ENCODE assay signal across 8 cellular contexts in the genomic region with DNA sequence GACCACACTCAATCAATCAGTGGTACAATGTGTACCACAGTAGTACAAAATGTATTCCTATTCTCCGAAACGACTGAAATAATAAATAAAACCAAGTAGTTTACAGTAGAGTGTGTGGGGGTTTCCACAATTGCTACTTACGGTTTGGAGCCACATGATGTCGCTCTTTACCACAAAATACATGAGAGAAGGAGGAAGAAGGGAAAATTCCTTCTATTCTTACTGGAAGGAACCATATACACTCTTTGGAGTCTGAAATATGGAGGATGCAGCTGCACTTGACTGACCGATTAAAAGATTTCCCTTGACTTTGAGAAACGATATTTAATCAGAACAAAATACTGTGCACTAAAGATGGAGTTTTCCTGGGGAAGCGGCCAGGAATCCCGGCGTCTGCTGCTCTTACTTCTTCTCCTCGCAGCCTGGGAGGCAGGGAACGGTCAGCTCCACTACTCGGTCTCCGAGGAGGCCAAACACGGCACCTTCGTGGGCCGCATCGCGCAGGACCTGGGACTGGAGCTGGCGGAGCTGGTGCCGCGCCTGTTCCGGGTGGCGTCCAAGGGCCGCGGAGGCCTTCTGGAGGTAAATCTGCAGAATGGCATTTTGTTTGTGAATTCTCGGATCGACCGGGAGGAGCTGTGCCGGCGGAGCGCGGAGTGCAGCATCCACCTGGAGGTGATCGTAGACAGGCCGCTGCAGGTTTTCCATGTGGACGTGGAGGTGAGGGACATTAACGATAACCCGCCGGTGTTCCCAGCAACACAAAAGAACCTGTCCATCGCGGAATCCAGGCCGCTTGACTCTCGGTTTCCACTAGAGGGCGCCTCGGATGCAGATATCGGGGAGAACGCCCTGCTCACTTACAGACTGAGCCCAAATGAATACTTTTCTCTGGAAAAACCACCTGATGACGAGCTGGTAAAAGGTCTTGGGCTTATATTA. TPM values are rescaled to one million over a fixed set of nuclear protein-coding genes. Genes with fewer than 3 reads are reported as not detected.
A peak's percentile ranks its signal among the peaks of the same experiment; 100 is the strongest.
DNase-seq lines count a peak whose midpoint lies in the region; ATAC-seq, FAIRE-seq and TF ChIP-seq lines count a peak whose summit lies in the region.

Gene PCDHA4, plus strand, starts transcription at position 235 of the 942 bp plus-strand sequence.

- no peak within 1 kb of the TSS for H3K27ac ChIP-seq in HepG2 (ENCODE audit: extremely low read length, insufficient read depth, low read length)
- no peak within 1 kb of the TSS for H3K27ac ChIP-seq in right lobe of liver
- no peak within 1 kb of the TSS for H3K27ac ChIP-seq in VCaP
- H3K27ac ChIP-seq in iPS DF 6.9 (ENCODE audit: low read length): no peak within 1 kb of the TSS

- ATAC-seq in HepG2: peak; percentile 74
- ATAC-seq in right lobe of liver: no peak

- H3K9me3 ChIP-seq in HepG2 (ENCODE audit: low read length) (peaks cover 24% of the 10 kb centered on the region), right lobe of liver (peaks cover 0 to 10% (median 0%) of the 10 kb centered on the region in 4 donors), iPS DF 6.9 (ENCODE audit: control insufficient read depth, insufficient read depth, low read length) (no peaks in the 10 kb centered on the region), MG63 (0 out of 2 replicates have a peak, but pooled peaks cover 2% of the 10 kb centered on the region)

- H3K27me3 ChIP-seq in HepG2 (ENCODE audit: control insufficient read depth in 1 of 2, insufficient read depth in 2 of 2, low read length in 2 of 2): no peaks in the 10 kb centered on the region; a peak in 1 of 5 replicates
- H3K27me3 ChIP-seq in right lobe of liver: no peaks in the 10 kb centered on the region
- no peaks in the 10 kb centered on the region for H3K27me3 ChIP-seq in iPS DF 6.9 (ENCODE audit: control insufficient read depth, insufficient read depth, low read length)
- H3K27me3 ChIP-seq in MG63: no peaks in the 10 kb centered on the region

- H3K4me1 ChIP-seq in HepG2 (ENCODE audit: insufficient read depth, low read length) (no peaks in the 10 kb centered on the region), right lobe of liver (no peaks in the 10 kb centered on the region), iPS DF 6.9 (ENCODE audit: control insufficient read depth, insufficient read depth, low read length) (no peaks in the 10 kb centered on the region)

- FAIRE-seq in HepG2 (lab: Jason Lieb, UNC): no peak

- TF ChIP-seq POLR2A in HepG2 (IDR thresholded peaks at IDR 0.05; ENCODE audit: insufficient read depth in 1 of 2, low read depth in 2 of 2, low read length in 2 of 2): no peak
- TF ChIP-seq POLR2A in right lobe of liver (IDR thresholded peaks at IDR 0.05): no peak

- TF ChIP-seq EP300 in HepG2 (IDR thresholded peaks at IDR 0.05; ENCODE audit: low read depth in 2 of 2, low read length in 2 of 2) (no peak), HepG2 (CRISPR knock-in tag; IDR thresholded peaks at IDR 0.05; ENCODE audit: borderline replicate concordance) (no peak)

- H3K36me3 ChIP-seq in HepG2 (replicated peaks in 1 of 2; ENCODE audit: control insufficient read depth in 1 of 2, insufficient read depth in 2 of 2, low read length in 2 of 2) (no peaks in the 10 kb centered on the region), right lobe of liver (no peaks in the 10 kb centered on the region), iPS DF 6.9 (ENCODE audit: control insufficient read depth, insufficient read depth, low read length) (peaks cover 4% of the 10 kb centered on the region; the same call in 1 of the 2 replicates), MG63 (no peaks in the 10 kb centered on the region)

- DNase-seq in HepG2 (ENCODE audit: low spot score) (peak; percentile 9), right lobe of liver (no peak), iPS DF 6.9 (ENCODE audit: low read depth, low spot score) (no peak), superior temporal gyrus (ENCODE audit: extremely low spot score) (peak; percentile 71), NCI-H2171 treated with DMSO at 0.1 percent for 48 hours (lab: John Stamatoyannopoulos, UW) (no peak), cerebellar nuclear complex (lab: John Stamatoyannopoulos, UW) (no peak), MG63 (no peak)

- intact Hi-C loops in HepG2 (cut with micrococcal nuclease; ENCODE audit: unreplicated experiment): no loop called here
- intact Hi-C loops in right lobe of liver (cut with DNase I): no loop called here

- no peak within 1 kb of the TSS for H2AFZ ChIP-seq in HepG2 (ENCODE audit: low read length)

- WGBS in HepG2 (ENCODE audit: low lambda C conversion rate): 58% methylated on average over 24 of the region's 47 CpGs
- 16% methylated on average over 8 of the region's 47 CpGs for WGBS in right lobe of liver (ENCODE audit: insufficient coverage, low coverage, low lambda C conversion rate, missing lambda C conversion rate)
- WGBS in iPS DF 6.9 (ENCODE audit: insufficient coverage, insufficient read length): no CpG with 5 or more reads among the region's 47 CpGs

- no peak for TF ChIP-seq RAD21 in HepG2 (CRISPR knock-in tag; IDR thresholded peaks at IDR 0.05)

- POLR2A ChIA-PET in HepG2 (lab: Yijun Ruan, JAX): no interaction called here

- no peak within 1 kb of the TSS for H3K4me3 ChIP-seq in HepG2 (replicated peaks in 1 of 3; ENCODE audit: insufficient read depth in 1 of 3, low read depth in 2 of 3, low read length in 3 of 3)
- H3K4me3 ChIP-seq in right lobe of liver: no peak within 1 kb of the TSS
- H3K4me3 ChIP-seq in iPS DF 6.9 (ENCODE audit: low read length): peak within 1 kb of the TSS; percentile 74; the same call in 1 of the 2 replicates
- no peak within 1 kb of the TSS for H3K4me3 ChIP-seq in MG63

- TF ChIP-seq CTCF in HepG2 (CRISPR knock-in tag; IDR thresholded peaks at IDR 0.05) (peak; percentile 39), right lobe of liver (IDR thresholded peaks at IDR 0.05) (peak in 2 of 4 donors; percentile 7 to 15), VCaP (conservative IDR thresholded peaks at IDR 0.05) (peak; percentile 42)

- no peak within 1 kb of the TSS for H3K9ac ChIP-seq in HepG2 (ENCODE audit: insufficient read depth, low read depth, low read length)

- H3K79me2 ChIP-seq in HepG2 (ENCODE audit: insufficient read depth, low read length): no peaks in the 10 kb centered on the region

- CTCF ChIA-PET in HepG2 (lab: Yijun Ruan, JAX; ENCODE audit: low intra/inter-chr PET ratio, low total read pairs): no interaction called here

- H4K20me1 ChIP-seq in HepG2 (ENCODE audit: insufficient read depth, low read length): no peaks in the 10 kb centered on the region

- in situ Hi-C loops in HepG2 (cut with HindIII; ENCODE audit: extremely low pct_ligation_motif_present, low pct_unique_long_range_greater_than_20kb): no loop called here

- BruUV-seq in HepG2 (replicated peaks; lab: Mats Ljungman, UMichigan): no TSS peak

- no peak within 1 kb of the TSS for H3K4me2 ChIP-seq in HepG2 (ENCODE audit: low read depth, low read length)

TF ChIP-seq in HepG2, 621 proteins besides CTCF, POLR2A, EP300 and RAD21:
- TF ChIP-seq, protein P1, sequence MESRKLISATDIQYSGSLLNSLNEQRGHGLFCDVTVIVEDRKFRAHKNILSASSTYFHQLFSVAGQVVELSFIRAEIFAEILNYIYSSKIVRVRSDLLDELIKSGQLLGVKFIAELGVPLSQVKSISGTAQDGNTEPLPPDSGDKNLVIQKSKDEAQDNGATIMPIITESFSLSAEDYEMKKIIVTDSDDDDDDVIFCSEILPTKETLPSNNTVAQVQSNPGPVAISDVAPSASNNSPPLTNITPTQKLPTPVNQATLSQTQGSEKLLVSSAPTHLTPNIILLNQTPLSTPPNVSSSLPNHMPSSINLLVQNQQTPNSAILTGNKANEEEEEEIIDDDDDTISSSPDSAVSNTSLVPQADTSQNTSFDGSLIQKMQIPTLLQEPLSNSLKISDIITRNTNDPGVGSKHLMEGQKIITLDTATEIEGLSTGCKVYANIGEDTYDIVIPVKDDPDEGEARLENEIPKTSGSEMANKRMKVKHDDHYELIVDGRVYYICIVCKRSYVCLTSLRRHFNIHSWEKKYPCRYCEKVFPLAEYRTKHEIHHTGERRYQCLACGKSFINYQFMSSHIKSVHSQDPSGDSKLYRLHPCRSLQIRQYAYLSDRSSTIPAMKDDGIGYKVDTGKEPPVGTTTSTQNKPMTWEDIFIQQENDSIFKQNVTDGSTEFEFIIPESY (CRISPR knock-in tag; IDR thresholded peaks at IDR 0.05): peak; percentile 68; the same call in 1 of the 2 replicates
- TF ChIP-seq RXRA (CRISPR knock-in tag; IDR thresholded peaks at IDR 0.05) (no peak), STAG1 (CRISPR knock-in tag; IDR thresholded peaks at IDR 0.05) (peak; percentile 25; the same call in 1 of the 2 replicates)
TF ChIP-seq in HepG2: peak in this region for 2.

RNA-seq across cellular contexts. Expression of gene PCDHA4, which starts in this region (rescaled TPM):
- total RNA-seq in HepG2 (2016; rRNA removed; fragmentation: Illumina TruSeq; extraction: Trizol): not detected in 2 replicates
- total RNA-seq in HepG2 (2016; cell fraction: cytosol; rRNA removed; fragmentation: Illumina TruSeq; extraction: Trizol; ENCODE audit: low read depth): not detected in 2 replicates
- not detected in 2 replicates for total RNA-seq in HepG2 (2016; cell fraction: insoluble cytoplasmic fraction; rRNA removed; fragmentation: Illumina TruSeq; extraction: Trizol)
- not detected in 2 replicates for total RNA-seq in HepG2 (2016; cell fraction: membrane; rRNA removed; fragmentation: Illumina TruSeq; extraction: Trizol)
- not detected in 2 replicates for total RNA-seq in HepG2 (2016; cell fraction: nucleus; rRNA removed; fragmentation: Illumina TruSeq; extraction: Trizol)
- polyA plus RNA-seq in HepG2 (2011; rRNA removed): not detected in 2 replicates
- not detected in 2 replicates for polyA plus RNA-seq in HepG2 (2011; cell fraction: cytosol; rRNA removed)
- 0.03 TPM in 1 of 2 replicates, not detected in the other for polyA plus RNA-seq in HepG2 (2011; cell fraction: nucleus; rRNA removed)
- polyA plus RNA-seq in HepG2 (2012): not detected in 2 replicates
- polyA plus RNA-seq in HepG2 (2016; cell fraction: cytosol; fragmentation: Illumina TruSeq; extraction: Trizol; ENCODE audit: low read depth): not detected in 2 replicates
- not detected in 2 replicates for polyA plus RNA-seq in HepG2 (2016; cell fraction: insoluble cytoplasmic fraction; fragmentation: Illumina TruSeq; extraction: Trizol; ENCODE audit: low read depth)
- polyA plus RNA-seq in HepG2 (2016; cell fraction: membrane; fragmentation: Illumina TruSeq; extraction: Trizol; ENCODE audit: low read depth): not detected in 2 replicates
- not detected in 2 replicates for polyA plus RNA-seq in HepG2 (2016; cell fraction: nucleus; fragmentation: Illumina TruSeq; extraction: Trizol; ENCODE audit: insufficient read depth, low read depth)
- polyA minus RNA-seq in HepG2 (2011; rRNA and poly(A)+ RNA removed; ENCODE audit: low replicate concordance): not detected in 2 replicates
- polyA minus RNA-seq in HepG2 (2011; cell fraction: cytosol; rRNA and poly(A)+ RNA removed): not detected in 2 replicates
- 0.12 TPM in 1 of 2 replicates, not detected in the other for polyA minus RNA-seq in HepG2 (2011; cell fraction: nucleus; rRNA and poly(A)+ RNA removed)
- under 1 TPM in 4 of 6 experiments, not detected in 2; 0.09 to 0.19 (median 0.13) TPM for total RNA-seq in right lobe of liver
- total RNA-seq in MG63 (2014; rRNA removed; shearing (Covaris generic); ENCODE audit: low replicate concordance): not detected in 2 replicates

Comparison
In these comparisons a context has a peak if more than half of its experiments do, and no peak if none do; other contexts are left out.
1. Peak in DNase-seq and ATAC-seq in HepG2; RNA of the gene not detected or under 1 TPM.